ENCODE assay signal across 1 cellular context in the genomic region with DNA sequence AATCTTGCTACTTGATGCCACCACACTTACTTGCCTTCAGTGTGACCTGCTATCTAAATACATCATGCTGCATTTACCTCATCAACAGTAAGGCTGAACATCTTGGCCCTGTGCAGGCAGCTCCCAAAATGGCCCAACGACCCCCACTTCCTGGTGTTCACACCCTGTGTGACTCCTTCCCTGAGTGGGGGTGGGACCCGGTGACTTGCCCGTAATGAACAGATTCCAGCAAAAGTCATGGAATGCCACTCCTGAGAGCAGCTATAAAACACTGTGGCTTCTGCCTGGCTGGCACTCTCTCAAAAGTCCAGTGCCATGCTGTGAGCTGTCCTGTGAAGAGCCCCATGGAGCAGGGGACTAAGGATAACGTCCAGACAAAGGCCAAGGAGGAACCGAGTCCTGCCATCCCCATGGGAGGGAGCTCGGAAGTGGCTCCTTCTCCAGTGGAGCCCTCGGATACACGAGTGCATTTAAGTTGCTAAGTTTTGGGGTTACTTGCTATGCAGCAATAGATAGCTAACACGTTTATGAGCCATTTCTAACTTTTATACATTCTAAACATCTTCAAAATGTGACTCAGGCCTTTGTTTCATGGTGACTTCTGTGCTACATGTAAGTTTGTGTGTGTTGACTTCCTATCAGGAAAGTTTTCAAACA.
TF ChIP-seq lines count a peak whose summit lies in the region.

No MANE protein-coding gene starts in this region.

TF ChIP-seq in HepG2, 621 proteins besides CTCF, POLR2A, EP300 and RAD21:
- TF ChIP-seq NR2F2 (IDR thresholded peaks at IDR 0.05; ENCODE audit: borderline replicate concordance, low read depth) (no peak), MED8 (CRISPR knock-in tag; IDR thresholded peaks at IDR 0.05; ENCODE audit: insufficient replicate concordance) (peak; percentile 23)
